ENCODE assay signal across 1 cellular context in the genomic region with DNA sequence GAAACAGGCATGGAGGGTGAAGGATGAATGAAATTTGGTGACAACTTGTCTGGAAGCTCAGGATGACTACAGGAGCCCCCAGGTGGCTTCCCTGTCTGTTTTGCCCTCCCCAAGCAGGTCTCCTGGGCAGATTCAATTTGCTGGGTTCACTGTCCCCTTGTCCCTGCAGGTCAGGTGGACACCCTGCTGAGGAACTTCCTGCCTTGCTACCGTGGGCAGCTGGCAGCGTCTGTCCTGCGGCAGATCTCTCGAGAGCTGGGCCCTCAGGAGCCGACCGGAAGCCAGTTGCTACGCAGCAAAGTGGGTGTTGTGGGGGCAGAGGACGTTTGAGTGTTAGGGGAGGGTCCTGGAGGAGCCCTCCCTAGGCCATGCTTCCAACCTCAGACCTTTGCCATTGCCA.
TF ChIP-seq lines count a peak whose summit lies in the region.

No MANE protein-coding gene starts in this region.

TF ChIP-seq in HepG2, 621 proteins besides CTCF, POLR2A, EP300 and RAD21 (continued from another document):
- TF ChIP-seq, protein P1, sequence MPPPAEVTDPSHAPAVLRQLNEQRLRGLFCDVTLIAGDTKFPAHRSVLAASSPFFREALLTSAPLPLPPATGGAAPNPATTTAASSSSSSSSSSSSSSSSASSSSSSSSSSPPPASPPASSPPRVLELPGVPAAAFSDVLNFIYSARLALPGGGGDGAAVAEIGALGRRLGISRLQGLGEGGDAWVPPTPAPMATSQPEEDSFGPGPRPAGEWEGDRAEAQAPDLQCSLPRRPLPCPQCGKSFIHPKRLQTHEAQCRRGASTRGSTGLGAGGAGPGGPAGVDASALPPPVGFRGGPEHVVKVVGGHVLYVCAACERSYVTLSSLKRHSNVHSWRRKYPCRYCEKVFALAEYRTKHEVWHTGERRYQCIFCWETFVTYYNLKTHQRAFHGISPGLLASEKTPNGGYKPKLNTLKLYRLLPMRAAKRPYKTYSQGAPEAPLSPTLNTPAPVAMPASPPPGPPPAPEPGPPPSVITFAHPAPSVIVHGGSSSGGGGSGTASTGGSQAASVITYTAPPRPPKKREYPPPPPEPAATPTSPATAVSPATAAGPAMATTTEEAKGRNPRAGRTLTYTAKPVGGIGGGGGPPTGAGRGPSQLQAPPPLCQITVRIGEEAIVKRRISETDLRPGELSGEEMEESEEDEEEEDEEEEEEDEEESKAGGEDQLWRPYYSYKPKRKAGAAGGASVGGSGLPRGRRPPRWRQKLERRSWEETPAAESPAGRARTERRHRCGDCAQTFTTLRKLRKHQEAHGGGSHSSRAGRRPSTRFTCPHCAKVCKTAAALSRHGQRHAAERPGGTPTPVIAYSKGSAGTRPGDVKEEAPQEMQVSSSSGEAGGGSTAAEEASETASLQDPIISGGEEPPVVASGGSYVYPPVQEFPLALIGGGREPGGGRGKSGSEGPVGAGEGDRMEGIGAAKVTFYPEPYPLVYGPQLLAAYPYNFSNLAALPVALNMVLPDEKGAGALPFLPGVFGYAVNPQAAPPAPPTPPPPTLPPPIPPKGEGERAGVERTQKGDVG (CRISPR knock-in tag; IDR thresholded peaks at IDR 0.05; ENCODE audit: borderline replicate concordance), result no peak
- TF ChIP-seq NCOA5 (CRISPR knock-in tag; IDR thresholded peaks at IDR 0.05), result no peak
- no peak for TF ChIP-seq ZNF329 (CRISPR knock-in tag; IDR thresholded peaks at IDR 0.05; ENCODE audit: low read depth)
- TF ChIP-seq ZNF572 (CRISPR knock-in tag; IDR thresholded peaks at IDR 0.05), result no peak
- no peak for TF ChIP-seq CC2D1A (CRISPR knock-in tag; IDR thresholded peaks at IDR 0.05)
- TF ChIP-seq, protein P2, sequence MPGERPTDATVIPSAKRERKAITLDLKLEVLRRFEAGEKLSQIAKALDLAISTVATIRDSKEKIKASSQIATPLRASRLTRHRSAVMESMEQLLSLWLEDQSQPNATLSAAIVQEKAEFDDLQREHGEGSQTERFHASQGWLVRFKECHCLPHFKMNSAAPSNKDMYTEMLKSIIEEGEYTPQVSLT (CRISPR knock-in tag; IDR thresholded peaks at IDR 0.05; ENCODE audit: borderline replicate concordance, low read depth), result no peak
- TF ChIP-seq POLR2G (IDR thresholded peaks at IDR 0.05; ENCODE audit: low read depth, low read length), result peak; percentile 26; the same call in 1 of the 2 replicates
- TF ChIP-seq, protein P3, sequence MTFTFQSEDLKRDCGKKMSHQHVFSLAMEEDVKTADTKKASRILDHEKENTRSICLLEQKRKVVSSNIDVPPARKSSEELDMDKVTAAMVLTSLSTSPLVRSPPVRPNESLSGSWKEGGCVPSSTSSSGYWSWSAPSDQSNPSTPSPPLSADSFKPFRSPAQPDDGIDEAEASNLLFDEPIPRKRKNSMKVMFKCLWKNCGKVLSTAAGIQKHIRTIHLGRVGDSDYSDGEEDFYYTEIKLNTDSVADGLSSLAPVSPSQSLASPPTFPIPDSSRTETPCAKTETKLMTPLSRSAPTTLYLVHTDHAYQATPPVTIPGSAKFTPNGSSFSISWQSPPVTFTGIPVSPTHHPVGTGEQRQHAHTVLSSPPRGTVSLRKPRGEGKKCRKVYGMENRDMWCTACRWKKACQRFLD (CRISPR knock-in tag; IDR thresholded peaks at IDR 0.05; ENCODE audit: borderline replicate concordance), result no peak
